30 cellular contexts compared by ENCODE assay signal in the genomic region with DNA sequence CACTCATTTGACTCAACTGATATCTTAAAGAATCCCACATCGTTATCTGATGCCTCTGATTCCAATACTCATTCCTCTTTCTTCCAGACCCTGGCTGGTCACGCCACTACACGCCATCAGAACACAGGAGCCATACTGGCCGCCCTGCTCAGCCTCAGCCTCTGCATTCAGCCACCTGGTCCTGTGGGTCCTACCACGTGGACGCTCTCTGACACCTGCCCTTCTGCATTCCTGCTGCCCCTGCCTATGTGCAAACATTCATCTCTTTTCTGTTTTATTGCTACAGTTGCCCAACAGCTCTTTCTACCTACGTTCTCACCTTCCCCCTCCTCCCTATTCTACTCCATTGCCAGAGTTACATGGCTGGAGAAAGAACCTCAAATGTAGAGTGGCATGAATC.
"Had no signal": no experiment of that assay in that cellular context is flagged by ENCODE, and none has a peak within 500 bp of the region (broad histone marks: within the 10 kb centered on the region; RNA-seq: fewer than 3 reads in every experiment).

No MANE protein-coding gene starts in this region.

- H3K27me3 ChIP-seq: brain microvascular endothelial cell had no signal

- H3K4me2 ChIP-seq: KMS-11 had no signal

- H3K27ac ChIP-seq: brain microvascular endothelial cell, KMS-11, WERI-Rb-1 had no signal

- H3K4me1 Mint-ChIP-seq: activated CD4-positive, alpha-beta T cell treated with anti-CD3 and anti-CD28 coated beads, Interleukin-2, amount 10 ng/mL, durations not matched to agents 24 days and 14 days had no signal

- DNase-seq: activated CD4-positive, alpha-beta T cell treated with anti-CD3 and anti-CD28 coated beads, Interleukin-2, amount 10 ng/mL, durations not matched to agents 24 days and 14 days; activated CD4-positive, alpha-beta T cell treated with anti-CD3 and anti-CD28 coated beads, Interleukin-2, amount 50 U/mL, for 4 hours; activated CD8-positive, alpha-beta memory T cell treated with anti-CD3 and anti-CD28 coated beads, Interleukin-2, amount 50 U/mL, for 4 hours; activated gamma-delta T cell treated with Interleukin-2 at 50 U/mL for 16 hours; activated naive CD4-positive, alpha-beta T cell treated with anti-CD3 and anti-CD28 coated beads for 36 hours; activated T-cell treated with anti-CD3 and anti-CD28 coated beads for 4 hours; activated T-cell treated with anti-CD3 and anti-CD28 coated beads, Interleukin-2, amount 50 U/mL, for 4 hours; amniotic stem cell; aorta; brain microvascular endothelial cell; central memory CD4-positive, alpha-beta T cell; MM.1S; NCI-H1092 treated with DMSO at 0.1 percent for 48 hours; NCI-H1417; NCI-H146; NCI-H187; NCI-H2029 treated with DMSO at 0.1 percent for 48 hours; NCI-H2107; NCI-H2171; NCI-H510A; NCI-H526; NCI-H748 treated with DMSO at 0.1 percent for 48 hours; Right ventricle myocardium superior; SW 1271; T-helper 1 cell; T1000; WERI-Rb-1 had no signal

- H3K9ac ChIP-seq: KMS-11 had no signal

- H3K4me3 Mint-ChIP-seq: activated CD4-positive, alpha-beta T cell treated with anti-CD3 and anti-CD28 coated beads, Interleukin-2, amount 10 ng/mL, durations not matched to agents 24 days and 14 days; activated naive CD4-positive, alpha-beta T cell treated with anti-CD3 and anti-CD28 coated beads for 36 hours; activated T-cell treated with anti-CD3 and anti-CD28 coated beads, Interleukin-2, amount 50 U/mL, for 4 hours; activated T-helper 1 cell treated with anti-CD3 and anti-CD28 coated beads, Interleukin-12 subunit alpha, Interleukin-12 subunit beta, Interleukin-2, Interleukin-4 antibody, amounts not matched to agents 30 ng/mL and 10 ng/mL and 1 ng/mL, durations not matched to agents 14 hours and 24 hours and 36 hours had no signal

- H3K36me3 ChIP-seq: brain microvascular endothelial cell, WERI-Rb-1 had no signal

- ATAC-seq: activated naive CD4-positive, alpha-beta T cell treated with anti-CD3 and anti-CD28 coated beads, Interleukin-2, amount 50 U/mL, for 72 hours; activated T-cell treated with anti-CD3 and anti-CD28 coated beads, Interleukin-2, amount 50 U/mL, for 4 hours had no signal

- H3K27ac Mint-ChIP-seq: activated CD4-positive, alpha-beta T cell treated with anti-CD3 and anti-CD28 coated beads, Interleukin-2, amount 10 ng/mL, durations not matched to agents 24 days and 14 days; activated naive CD4-positive, alpha-beta T cell treated with anti-CD3 and anti-CD28 coated beads for 36 hours; activated T-helper 1 cell treated with anti-CD3 and anti-CD28 coated beads, Interleukin-12 subunit alpha, Interleukin-12 subunit beta, Interleukin-2, Interleukin-4 antibody, amounts not matched to agents 30 ng/mL and 10 ng/mL and 1 ng/mL, durations not matched to agents 14 hours and 24 hours and 36 hours had no signal

- H3K9me3 Mint-ChIP-seq: activated CD4-positive, alpha-beta T cell treated with anti-CD3 and anti-CD28 coated beads, Interleukin-2, amount 10 ng/mL, durations not matched to agents 24 days and 14 days; activated naive CD4-positive, alpha-beta T cell treated with anti-CD3 and anti-CD28 coated beads for 36 hours; activated naive CD4-positive, alpha-beta T cell treated with anti-CD3 and anti-CD28 coated beads, Interleukin-2, amount 50 U/mL, for 72 hours; activated T-cell treated with anti-CD3 and anti-CD28 coated beads, Interleukin-2, amount 50 U/mL, for 4 hours; activated T-helper 1 cell treated with anti-CD3 and anti-CD28 coated beads, Interleukin-12 subunit alpha, Interleukin-12 subunit beta, Interleukin-2, Interleukin-4 antibody, amounts not matched to agents 30 ng/mL and 10 ng/mL and 1 ng/mL, durations not matched to agents 14 hours and 24 hours and 36 hours had no signal

- H3K27me3 Mint-ChIP-seq: activated CD4-positive, alpha-beta T cell treated with anti-CD3 and anti-CD28 coated beads, Interleukin-2, amount 10 ng/mL, durations not matched to agents 24 days and 14 days had no signal
